In genomic region chr5:65190328-65191053, GRCh38 we compare ENCODE assay signal across 9 cellular contexts.
DNase-seq lines count a peak whose midpoint lies in the region; ATAC-seq and TF ChIP-seq lines count a peak whose summit lies in the region.
"Had no signal": no experiment of that assay in that cellular context is flagged by ENCODE, and none has a peak within 500 bp of the region (broad histone marks: within the 10 kb centered on the region; RNA-seq: fewer than 3 reads in every experiment).

No MANE protein-coding gene starts in this region.

- H3K27me3 ChIP-seq in uterus (no peaks in the 10 kb centered on the region), endodermal cell (ENCODE audit: control insufficient read depth, insufficient read depth, low read length, poor library complexity, severe bottlenecking) (no peaks in the 10 kb centered on the region)

- H3K9me3 Mint-ChIP-seq in stimulated activated effector memory CD8-positive, alpha-beta T cell treated with anti-CD3 and anti-CD28 coated beads, Interleukin-12 subunit alpha, Interleukin-12 subunit beta, amount 100 ng/mL, for 72 hours, result no peaks in the 10 kb centered on the region
- H3K9me3 Mint-ChIP-seq in endodermal cell, result no peaks in the 10 kb centered on the region
- H3K9me3 Mint-ChIP-seq: CD8-positive, alpha-beta T cell had no signal

- no peaks in the 10 kb centered on the region for H3K36me3 Mint-ChIP-seq in stimulated activated effector memory CD8-positive, alpha-beta T cell treated with anti-CD3 and anti-CD28 coated beads, Interleukin-12 subunit alpha, Interleukin-12 subunit beta, amount 100 ng/mL, for 72 hours
- no peaks in the 10 kb centered on the region for H3K36me3 Mint-ChIP-seq in endodermal cell (ENCODE audit: low read depth)

- H3K27me3 Mint-ChIP-seq in endodermal cell (ENCODE audit: insufficient read depth), result no peaks in the 10 kb centered on the region

- no peaks in the 10 kb centered on the region for H3K9me3 ChIP-seq in uterus
- no peaks in the 10 kb centered on the region for H3K9me3 ChIP-seq in endodermal cell (ENCODE audit: control insufficient read depth, low read length)

- intact Hi-C loops in uterus (cut with DNase I; ENCODE audit: low total_unique reads), result no loop called here

- H3K27ac ChIP-seq in uterus (no peak overlapping the region), endodermal cell (ENCODE audit: low read depth, low read length) (no peak overlapping the region)

- H3K4me3 ChIP-seq in uterus (no peak overlapping the region), endodermal cell (ENCODE audit: low read length) (no peak overlapping the region)

- ATAC-seq in HG02973 (IDR thresholded peaks at IDR 0.05; ENCODE audit: unreplicated experiment), result peak; percentile 77
- peak; percentile 95 for ATAC-seq in stimulated activated effector memory CD8-positive, alpha-beta T cell treated with anti-CD3 and anti-CD28 coated beads, Interleukin-12 subunit alpha, Interleukin-12 subunit beta, amount 100 ng/mL, for 72 hours
- ATAC-seq: CD8-positive, alpha-beta T cell had no signal

- peaks cover 8% of the 10 kb centered on the region for H3K4me1 Mint-ChIP-seq in stimulated activated effector memory CD8-positive, alpha-beta T cell treated with anti-CD3 and anti-CD28 coated beads, Interleukin-12 subunit alpha, Interleukin-12 subunit beta, amount 100 ng/mL, for 72 hours
- H3K4me1 Mint-ChIP-seq in endodermal cell, result peaks cover 7% of the 10 kb centered on the region

- peak; percentile 3 for DNase-seq in activated T-cell treated with anti-CD3 and anti-CD28 coated beads for 48 hours (ENCODE audit: low read depth)
- DNase-seq in activated T-cell treated with anti-CD3 and anti-CD28 coated beads for 4 hours, result no peak
- peak; percentile 83 for DNase-seq in amniotic stem cell (lab: John Stamatoyannopoulos, UW)
- peak in 1 of 2 donors; percentile 62 for DNase-seq in stimulated activated effector memory CD8-positive, alpha-beta T cell treated with anti-CD3 and anti-CD28 coated beads, Interleukin-12 subunit alpha, Interleukin-12 subunit beta, amount 100 ng/mL, for 72 hours (ENCODE audit: low spot score in 2 of 2)
- DNase-seq in activated effector memory CD4-positive, alpha-beta T cell treated with anti-CD3 and anti-CD28 coated beads, Interleukin-2, amount 50 U/mL, for 16 hours, result no peak
- no peak for DNase-seq in uterus
- DNase-seq in endodermal cell, result no peak
- DNase-seq: CD8-positive, alpha-beta T cell had no signal

- no peak overlapping the region for H3K4me3 Mint-ChIP-seq in stimulated activated effector memory CD8-positive, alpha-beta T cell treated with anti-CD3 and anti-CD28 coated beads, Interleukin-12 subunit alpha, Interleukin-12 subunit beta, amount 100 ng/mL, for 72 hours
- no peak overlapping the region for H3K4me3 Mint-ChIP-seq in endodermal cell
- H3K4me3 Mint-ChIP-seq: CD8-positive, alpha-beta T cell had no signal

- TF ChIP-seq CTCF in uterus (IDR thresholded peaks at IDR 0.05), result no peak
- TF ChIP-seq CTCF in endodermal cell (conservative IDR thresholded peaks at IDR 0.05), result no peak

- H3K4me1 ChIP-seq in uterus (no peaks in the 10 kb centered on the region), endodermal cell (ENCODE audit: control insufficient read depth, insufficient read depth, low read length) (no peaks in the 10 kb centered on the region)

- H3K36me3 ChIP-seq in uterus (no peaks in the 10 kb centered on the region), endodermal cell (ENCODE audit: control insufficient read depth, insufficient read depth, low read length) (no peaks in the 10 kb centered on the region)

- no peak overlapping the region for H3K9ac ChIP-seq in endodermal cell (ENCODE audit: extremely low read depth, low read length, poor library complexity, severe bottlenecking)

- 81 to 86% methylated on average over 3 of the region's 3 CpGs for WGBS in endodermal cell (ENCODE audit: insufficient coverage in 1 of 2, insufficient read length in 1 of 2), 2 experiments

- peak overlapping the region; percentile 29 for H3K27ac Mint-ChIP-seq in stimulated activated effector memory CD8-positive, alpha-beta T cell treated with anti-CD3 and anti-CD28 coated beads, Interleukin-12 subunit alpha, Interleukin-12 subunit beta, amount 100 ng/mL, for 72 hours
- H3K27ac Mint-ChIP-seq in endodermal cell, result no peak overlapping the region
- H3K27ac Mint-ChIP-seq: CD8-positive, alpha-beta T cell had no signal

- no peak for TF ChIP-seq POLR2A in uterus (IDR thresholded peaks at IDR 0.05)

Comparison
In these comparisons a context has a peak if more than half of its experiments do, and no peak if none do; other contexts are left out.
1. DNase-seq: peak in activated T-cell treated with anti-CD3 and anti-CD28 coated beads for 48 hours (single experiment) and amniotic stem cell (single experiment); none in activated T-cell treated with anti-CD3 and anti-CD28 coated beads for 4 hours (single experiment), activated effector memory CD4-positive, alpha-beta T cell treated with anti-CD3 and anti-CD28 coated beads, Interleukin-2, amount 50 U/mL, for 16 hours (single experiment), uterus (0 of 2) and endodermal cell (single experiment).